In the genomic region with DNA sequence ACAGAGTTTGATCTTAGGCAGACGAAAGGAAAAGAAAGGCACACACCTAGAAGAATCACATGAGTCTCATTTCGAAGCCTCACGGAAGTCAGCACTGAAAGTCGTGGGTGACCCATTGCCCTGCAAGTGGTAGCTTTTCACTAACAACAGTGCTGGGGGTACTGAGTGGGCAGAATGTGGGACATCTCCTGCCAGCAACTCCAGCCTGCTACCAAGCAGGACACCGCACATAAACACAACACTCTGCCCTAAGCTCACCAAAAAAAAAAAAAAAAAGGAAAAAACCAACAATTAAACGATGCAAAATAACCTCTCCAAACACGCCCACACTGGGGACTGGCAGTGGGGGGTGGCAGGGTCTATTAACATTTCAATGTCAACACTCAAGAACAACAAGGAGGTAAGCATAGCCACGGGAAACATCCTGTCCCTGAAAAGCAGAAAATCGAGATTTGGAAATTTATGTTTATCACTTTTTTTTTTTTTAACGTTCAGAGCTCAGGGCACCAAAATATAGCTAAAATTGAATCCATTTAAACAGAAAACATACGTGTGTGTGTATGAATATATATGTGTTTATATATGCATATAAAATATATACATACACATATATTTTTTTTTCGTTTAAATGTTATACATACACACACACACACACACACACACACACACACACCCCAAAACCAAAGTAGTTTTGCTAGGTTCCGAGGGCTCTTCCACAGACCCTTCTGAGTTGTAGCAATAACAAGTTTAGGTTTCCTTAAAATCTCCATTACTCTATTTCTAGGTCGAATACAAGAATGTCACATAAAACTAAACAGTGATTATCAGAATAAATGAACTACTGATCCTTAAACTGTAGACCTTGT, we compare ENCODE assay signal across 8 cellular contexts. TPM values are rescaled to one million over a fixed set of nuclear protein-coding genes. Genes with fewer than 3 reads are reported as not detected.
A peak's percentile ranks its signal among the peaks of the same experiment; 100 is the strongest.
DNase-seq lines count a peak whose midpoint lies in the region; ATAC-seq, FAIRE-seq and TF ChIP-seq lines count a peak whose summit lies in the region.

No MANE protein-coding gene starts in this region.

- CTCF ChIA-PET in Caco-2 (lab: Charles Lee) = no interaction called here
- CTCF ChIA-PET in endothelial cell of umbilical vein (lab: Charles Lee) = interaction anchor here (0.9 to 1.5 kb wide), 4 partner anchors 11 to 158 kb away, joined by 3 to 4 read pairs (median 3); no protein-coding TSS in a partner anchor

- peak overlapping the region; percentile 33 for H3K27ac ChIP-seq in endothelial cell of umbilical vein (ENCODE audit: insufficient read depth, low read depth, low read length)

- H3K36me3 ChIP-seq in Caco-2 (ENCODE audit: control insufficient read depth, insufficient read depth, low read length) (no peaks in the 10 kb centered on the region), endothelial cell of umbilical vein (ENCODE audit: control insufficient read depth in 2 of 2, extremely low read depth in 1 of 2, insufficient read depth in 2 of 2, low read length in 2 of 2) (no peaks in the 10 kb centered on the region)

- no peak for ATAC-seq in natural killer cell
- no peak for ATAC-seq in HG02870 (IDR thresholded peaks at IDR 0.05; ENCODE audit: unreplicated experiment)

- no peak for TF ChIP-seq POLR2A in endothelial cell of umbilical vein (IDR thresholded peaks at IDR 0.05; ENCODE audit: low read depth, low read length)

- H3K4me1 Mint-ChIP-seq in Caco-2 (ENCODE audit: low read depth, unreplicated experiment) (peaks cover 30% of the 10 kb centered on the region), HFFc6 (ENCODE audit: low read depth) (peaks cover 32% of the 10 kb centered on the region), natural killer cell (peaks cover 38 to 42% of the 10 kb centered on the region in 2 donors)

- peaks cover 2% of the 10 kb centered on the region for H4K20me1 ChIP-seq in endothelial cell of umbilical vein (replicated peaks; ENCODE audit: control insufficient read depth, extremely low read depth, insufficient read depth, low read length)

- H3K4me3 ChIP-seq in Caco-2 (ENCODE audit: low read depth, low read length) (peak overlapping the region; percentile 77), endothelial cell of umbilical vein (replicated peaks in 1 of 3; ENCODE audit: insufficient read depth in 1 of 3, low read depth in 1 of 3, low read length in 3 of 3) (peak overlapping the region; percentile 80 to 89 (median 86))

- POLR2A ChIA-PET in Caco-2 (lab: Charles Lee) = no interaction called here
- POLR2A ChIA-PET in endothelial cell of umbilical vein (lab: Charles Lee) = no interaction called here

- peak overlapping the region; percentile 100 for H3K9ac ChIP-seq in endothelial cell of umbilical vein (replicated peaks; ENCODE audit: extremely low read depth, insufficient read depth, low read length)

- TF ChIP-seq CTCF in Caco-2 (IDR thresholded peaks at IDR 0.05; ENCODE audit: insufficient read depth in 1 of 2, low read depth in 1 of 2, low read length in 1 of 2, severe bottlenecking in 1 of 2, unreplicated experiment in 1 of 2) (no peak), HFFc6 (IDR thresholded peaks at IDR 0.05) (no peak), endothelial cell of umbilical vein (IDR thresholded peaks at IDR 0.05; ENCODE audit: extremely low read depth in 1 of 2, insufficient read depth in 1 of 2, low read depth in 1 of 2, low read length in 2 of 2) (no peak), natural killer cell (IDR thresholded peaks at IDR 0.05) (no peak)

- FAIRE-seq in TTC549 (lab: Jason Lieb, UNC) = peak; percentile 7
- no peak for FAIRE-seq in endothelial cell of umbilical vein (lab: Jason Lieb, UNC)

- intact Hi-C loops in Caco-2 (cut with micrococcal nuclease; ENCODE audit: unreplicated experiment) (loop anchor here (5.0 kb wide), 1 partner anchor 107 kb away; no protein-coding TSS in a partner anchor), endothelial cell of umbilical vein (cut with micrococcal nuclease) (loop anchor here (5.0 kb wide), 1 partner anchor 953 kb away; no protein-coding TSS in a partner anchor), natural killer cell (cut with micrococcal nuclease) (no loop called here)

- peak overlapping the region; percentile 82 for H3K27ac Mint-ChIP-seq in Caco-2 (ENCODE audit: unreplicated experiment)
- peak overlapping the region; percentile 96 for H3K27ac Mint-ChIP-seq in HFFc6
- H3K27ac Mint-ChIP-seq in natural killer cell = peak overlapping the region; percentile 93 to 98

- dilution Hi-C loops in endothelial cell of umbilical vein (cut with MboI; ENCODE audit: extremely low pct_ligation_motif_present, low sequenced_read_pairs) = no loop called here

- H3K4me1 ChIP-seq in Caco-2 (peaks cover 11% of the 10 kb centered on the region), endothelial cell of umbilical vein (ENCODE audit: control insufficient read depth, extremely low read depth, insufficient read depth, low read length) (peaks cover 16% of the 10 kb centered on the region)

- H3K27me3 ChIP-seq in Caco-2 (replicated peaks; ENCODE audit: control insufficient read depth, insufficient read depth, low read length) = no peaks in the 10 kb centered on the region
- H3K27me3 ChIP-seq in endothelial cell of umbilical vein (ENCODE audit: control insufficient read depth in 2 of 2, insufficient read depth in 2 of 2, low read length in 2 of 2) = no peaks in the 10 kb centered on the region

- H3K79me2 ChIP-seq in endothelial cell of umbilical vein (ENCODE audit: control insufficient read depth, insufficient read depth, low read length) = peaks cover 56% of the 10 kb centered on the region

- peak overlapping the region; percentile 35 for H2AFZ ChIP-seq in endothelial cell of umbilical vein (ENCODE audit: low read depth, low read length)

- H3K4me3 Mint-ChIP-seq in Caco-2 (ENCODE audit: unreplicated experiment) (peak overlapping the region; percentile 93), HFFc6 (peak overlapping the region; percentile 96), natural killer cell (peak overlapping the region; percentile 98)

- H3K9me3 Mint-ChIP-seq in Caco-2 (ENCODE audit: unreplicated experiment) (no peaks in the 10 kb centered on the region), HFFc6 (no peaks in the 10 kb centered on the region), natural killer cell (no peaks in the 10 kb centered on the region)

- no TSS peak for BruUV-seq in Caco-2 (replicated peaks; lab: Mats Ljungman, UMichigan)
- BruUV-seq in endothelial cell of umbilical vein (replicated peaks; lab: Mats Ljungman, UMichigan) = TSS peak; percentile 11

- H3K9me3 ChIP-seq in Caco-2 (no peaks in the 10 kb centered on the region), endothelial cell of umbilical vein (replicated peaks; ENCODE audit: control insufficient read depth, insufficient read depth, low read length) (no peaks in the 10 kb centered on the region)

- peak overlapping the region; percentile 95 for H3K4me2 ChIP-seq in endothelial cell of umbilical vein (ENCODE audit: insufficient read depth, low read length)

- no peak for DNase-seq in Caco-2
- DNase-seq in HFFc6 = no peak
- peak; percentile 24 for DNase-seq in endothelial cell of umbilical vein (ENCODE audit: low read depth, low spot score)
- no peak for DNase-seq in natural killer cell
- DNase-seq in NCI-H1105 (lab: John Stamatoyannopoulos, UW) = no peak
- DNase-seq in T1000 (lab: John Stamatoyannopoulos, UW) = no peak

- H3K36me3 Mint-ChIP-seq in Caco-2 (ENCODE audit: insufficient read depth, unreplicated experiment) (peaks cover 7% of the 10 kb centered on the region), HFFc6 (ENCODE audit: low read depth) (peaks cover 11% of the 10 kb centered on the region), natural killer cell (no peaks in the 10 kb centered on the region)

- no peaks in the 10 kb centered on the region for H3K27me3 Mint-ChIP-seq in Caco-2 (ENCODE audit: insufficient read depth, unreplicated experiment)
- H3K27me3 Mint-ChIP-seq in HFFc6 (ENCODE audit: insufficient read depth) = peaks cover 3% of the 10 kb centered on the region; the same call in 1 of the 2 replicates
- no peaks in the 10 kb centered on the region for H3K27me3 Mint-ChIP-seq in natural killer cell (ENCODE audit: low read depth in 2 of 2)

- no peaks in the 10 kb centered on the region for H3K9me1 ChIP-seq in endothelial cell of umbilical vein (replicated peaks; ENCODE audit: control insufficient read depth, extremely low read depth, insufficient read depth, low read length)

TF ChIP-seq in endothelial cell of umbilical vein, 7 proteins besides CTCF, POLR2A, EP300 and RAD21:
- no peak for TF ChIP-seq POLR2AphosphoS5 (IDR thresholded peaks at IDR 0.05; ENCODE audit: insufficient read depth, low read depth, low read length)

RNA-seq across cellular contexts. Expression of a gene that starts 2.1 kb away (rescaled TPM):
- total RNA-seq in Caco-2 (2022) (19.8 and 21.8 TPM in 2 replicates), endothelial cell of umbilical vein (19.3 and 20.3 TPM in 2 replicates), natural killer cell (10 to 100 TPM; 59.6 to 64.7 (median 63.9) TPM)
- 10 to 100 TPM; 11.3 to 13.1 (median 12.0) TPM for total RNA-seq in HFFc6 (2021; fragmentation: NEBNext Ultra II Directional; extraction: Animal tissue kit (Norgen Biotek cat#: 25700))
- polyA plus RNA-seq in endothelial cell of umbilical vein = 2.8 and 2.9 TPM in 2 replicates
- 2.1 and 2.8 TPM in 2 replicates for polyA plus RNA-seq in endothelial cell of umbilical vein (2011; cell fraction: cytosol; rRNA removed)
- polyA plus RNA-seq in endothelial cell of umbilical vein (2011; cell fraction: nucleus; rRNA removed) = 12.8 and 13.4 TPM in 2 replicates
- polyA plus RNA-seq in endothelial cell of umbilical vein (2012) = 2.7 and 3.2 TPM in 2 replicates
- 41.2 and 43.5 TPM in 2 replicates for polyA minus RNA-seq in endothelial cell of umbilical vein
- 7.6 TPM for polyA minus RNA-seq in endothelial cell of umbilical vein (2011; cell fraction: cytosol; rRNA and poly(A)+ RNA removed)
- 26.8 and 35.7 TPM in 2 replicates for polyA minus RNA-seq in endothelial cell of umbilical vein (2011; cell fraction: nucleus; rRNA and poly(A)+ RNA removed)
